13 cellular contexts compared by ENCODE assay signal in the genomic region with DNA sequence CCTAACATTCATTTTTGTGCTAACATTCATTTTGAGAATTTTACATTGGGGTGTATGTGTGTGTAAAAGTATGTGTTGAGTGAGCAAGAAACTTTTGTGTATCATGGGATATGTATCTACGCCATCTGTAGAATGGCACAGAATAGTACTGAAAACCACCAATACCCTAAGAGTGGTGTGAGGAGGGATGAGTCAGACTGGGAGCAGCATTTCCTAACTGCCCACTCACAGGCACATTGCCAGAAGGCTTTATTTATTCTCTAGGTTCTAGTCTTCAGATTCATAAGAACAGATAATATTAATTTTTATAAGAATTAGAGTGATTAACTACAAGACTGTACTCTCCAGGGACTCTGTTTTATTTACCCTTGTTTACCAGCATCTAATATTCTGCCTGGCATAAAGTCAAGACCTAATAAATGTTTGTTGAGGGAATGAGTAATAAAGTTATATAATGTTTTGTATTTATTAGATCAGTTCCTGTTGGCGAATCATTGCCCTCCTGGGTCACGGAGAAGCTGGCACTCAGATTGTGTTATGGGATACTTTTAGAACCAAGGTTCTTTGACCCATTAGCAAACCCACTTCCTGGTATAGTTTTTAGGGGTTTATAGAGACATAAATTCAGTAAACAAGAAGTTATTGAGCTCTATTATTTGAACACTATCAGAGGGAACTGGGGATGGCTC.
DNase-seq lines count a peak whose midpoint lies in the region; ATAC-seq, FAIRE-seq and TF ChIP-seq lines count a peak whose summit lies in the region.
"Had no signal": no experiment of that assay in that cellular context is flagged by ENCODE, and none has a peak within 500 bp of the region (broad histone marks: within the 10 kb centered on the region; RNA-seq: fewer than 3 reads in every experiment).

No MANE protein-coding gene starts in this region.

- TF ChIP-seq CTCF in fibroblast of lung (conservative IDR thresholded peaks at IDR 0.05 in 1 of 2, IDR thresholded peaks at IDR 0.05 in 1 of 2; ENCODE audit: low read depth in 1 of 2, low read length in 2 of 2) (no peak), Peyer's patch (IDR thresholded peaks at IDR 0.05) (no peak)

- DNase-seq in activated naive CD8-positive, alpha-beta T cell treated with anti-CD3 and anti-CD28 coated beads, Interleukin-2, amount 50 U/mL, for 24 hours: no peak
- no peak for DNase-seq in activated naive CD8-positive, alpha-beta T cell treated with anti-CD3 and anti-CD28 coated beads for 36 hours
- DNase-seq in RCC 7860 (ENCODE audit: low spot score) (peak; percentile 37), fibroblast of lung (ENCODE audit: low read depth in 2 of 2) (peak; percentile 21 to 93), urothelium cell line (ENCODE audit: low spot score) (peak; percentile 74), Peyer's patch (no peak)
- DNase-seq: DMS79 treated with DMSO at 0.1 percent for 48 hours, NCI-H524, spleen had no signal

- no peak overlapping the region for H2AFZ ChIP-seq in fibroblast of lung (ENCODE audit: low read length)

- peaks cover 6% of the 10 kb centered on the region for H3K27me3 Mint-ChIP-seq in activated naive CD8-positive, alpha-beta T cell treated with anti-CD3 and anti-CD28 coated beads, Interleukin-2, amount 50 U/mL, for 24 hours
- H3K27me3 Mint-ChIP-seq in activated naive CD8-positive, alpha-beta T cell treated with anti-CD3 and anti-CD28 coated beads for 36 hours: peaks cover 11% of the 10 kb centered on the region

- H3K4me1 ChIP-seq in fibroblast of lung (ENCODE audit: control insufficient read depth, extremely low read depth, insufficient read depth, low read length): no peaks in the 10 kb centered on the region
- H3K4me1 ChIP-seq in Peyer's patch: no peaks in the 10 kb centered on the region
- H3K4me1 ChIP-seq: spleen had no signal

- H3K36me3 Mint-ChIP-seq in activated naive CD8-positive, alpha-beta T cell treated with anti-CD3 and anti-CD28 coated beads, Interleukin-2, amount 50 U/mL, for 24 hours (ENCODE audit: low read depth): no peaks in the 10 kb centered on the region
- no peaks in the 10 kb centered on the region for H3K36me3 Mint-ChIP-seq in activated naive CD8-positive, alpha-beta T cell treated with anti-CD3 and anti-CD28 coated beads for 36 hours
- H3K36me3 Mint-ChIP-seq: activated naive CD4-positive, alpha-beta T cell treated with anti-CD3 and anti-CD28 coated beads, Interleukin-2, amount 50 U/mL, for 24 hours had no signal

- H3K27me3 ChIP-seq in fibroblast of lung (ENCODE audit: control insufficient read depth, insufficient read depth, low read length) (no peaks in the 10 kb centered on the region), Peyer's patch (no peaks in the 10 kb centered on the region)
- H3K27me3 ChIP-seq: spleen had no signal

- H3K9me3 ChIP-seq in fibroblast of lung (ENCODE audit: control insufficient read depth, insufficient read depth, low read depth, low read length): no peaks in the 10 kb centered on the region
- no peaks in the 10 kb centered on the region for H3K9me3 ChIP-seq in Peyer's patch

- no peak overlapping the region for H3K4me3 Mint-ChIP-seq in activated naive CD8-positive, alpha-beta T cell treated with anti-CD3 and anti-CD28 coated beads, Interleukin-2, amount 50 U/mL, for 24 hours
- no peak overlapping the region for H3K4me3 Mint-ChIP-seq in activated naive CD8-positive, alpha-beta T cell treated with anti-CD3 and anti-CD28 coated beads for 36 hours
- H3K4me3 Mint-ChIP-seq: activated naive CD4-positive, alpha-beta T cell treated with anti-CD3 and anti-CD28 coated beads, Interleukin-2, amount 50 U/mL, for 24 hours had no signal

- no peak overlapping the region for H3K4me3 ChIP-seq in fibroblast of lung (replicated peaks in 1 of 4; ENCODE audit: control extremely low read depth in 1 of 4, insufficient read depth in 1 of 4, low read depth in 3 of 4, low read length in 4 of 4)
- H3K4me3 ChIP-seq in Peyer's patch: no peak overlapping the region
- H3K4me3 ChIP-seq: spleen had no signal

- no peaks in the 10 kb centered on the region for H3K36me3 ChIP-seq in fibroblast of lung (ENCODE audit: control insufficient read depth, insufficient read depth, low read length)
- no peaks in the 10 kb centered on the region for H3K36me3 ChIP-seq in Peyer's patch
- H3K36me3 ChIP-seq: spleen had no signal

- H3K27ac ChIP-seq in fibroblast of lung (ENCODE audit: insufficient read depth, low read length): no peak overlapping the region
- no peak overlapping the region for H3K27ac ChIP-seq in Peyer's patch
- H3K27ac ChIP-seq: spleen had no signal

- ATAC-seq in activated naive CD8-positive, alpha-beta T cell treated with anti-CD3 and anti-CD28 coated beads, Interleukin-2, amount 50 U/mL, for 24 hours: peak; percentile 40
- ATAC-seq in GM19035 (IDR thresholded peaks at IDR 0.05; ENCODE audit: unreplicated experiment): no peak
- no peak for ATAC-seq in esophagus mucosa

- H3K9ac ChIP-seq in fibroblast of lung (ENCODE audit: insufficient read depth, low read length): no peak overlapping the region

- no peaks in the 10 kb centered on the region for H3K79me2 ChIP-seq in fibroblast of lung (ENCODE audit: control insufficient read depth, insufficient read depth, low read length)

- H4K20me1 ChIP-seq in fibroblast of lung (ENCODE audit: control insufficient read depth, extremely low read depth, insufficient read depth, low read length): no peaks in the 10 kb centered on the region

- TF ChIP-seq POLR2A in Peyer's patch (IDR thresholded peaks at IDR 0.05): no peak

- FAIRE-seq in RCC 7860 (lab: Jason Lieb, UNC) (no peak), urothelium cell line (lab: Jason Lieb, UNC) (no peak)
- FAIRE-seq: A204.1 had no signal

- H3K9me3 Mint-ChIP-seq in activated naive CD8-positive, alpha-beta T cell treated with anti-CD3 and anti-CD28 coated beads, Interleukin-2, amount 50 U/mL, for 24 hours: no peaks in the 10 kb centered on the region
- peaks cover 1% of the 10 kb centered on the region for H3K9me3 Mint-ChIP-seq in activated naive CD8-positive, alpha-beta T cell treated with anti-CD3 and anti-CD28 coated beads for 36 hours

- H3K4me2 ChIP-seq in fibroblast of lung (ENCODE audit: extremely low read depth, insufficient read depth, low read length): no peak overlapping the region

- H3K4me1 Mint-ChIP-seq in activated naive CD8-positive, alpha-beta T cell treated with anti-CD3 and anti-CD28 coated beads, Interleukin-2, amount 50 U/mL, for 24 hours: no peaks in the 10 kb centered on the region
- no peaks in the 10 kb centered on the region for H3K4me1 Mint-ChIP-seq in activated naive CD8-positive, alpha-beta T cell treated with anti-CD3 and anti-CD28 coated beads for 36 hours
- H3K4me1 Mint-ChIP-seq: activated naive CD4-positive, alpha-beta T cell treated with anti-CD3 and anti-CD28 coated beads, Interleukin-2, amount 50 U/mL, for 24 hours had no signal

- no peak overlapping the region for H3K27ac Mint-ChIP-seq in activated naive CD8-positive, alpha-beta T cell treated with anti-CD3 and anti-CD28 coated beads, Interleukin-2, amount 50 U/mL, for 24 hours
- no peak overlapping the region for H3K27ac Mint-ChIP-seq in activated naive CD8-positive, alpha-beta T cell treated with anti-CD3 and anti-CD28 coated beads for 36 hours
- H3K27ac Mint-ChIP-seq: activated naive CD4-positive, alpha-beta T cell treated with anti-CD3 and anti-CD28 coated beads, Interleukin-2, amount 50 U/mL, for 24 hours had no signal

Comparison
In these comparisons a context has a peak if more than half of its experiments do, and no peak if none do; other contexts are left out.
1. DNase-seq: peak in RCC 7860 (single experiment), fibroblast of lung (2 of 2) and urothelium cell line (single experiment); none in activated naive CD8-positive, alpha-beta T cell treated with anti-CD3 and anti-CD28 coated beads, Interleukin-2, amount 50 U/mL, for 24 hours (single experiment), activated naive CD8-positive, alpha-beta T cell treated with anti-CD3 and anti-CD28 coated beads for 36 hours (single experiment) and Peyer's patch (0 of 3).